Comparison of ENCODE assay signal across 20 cellular contexts in the genomic region with DNA sequence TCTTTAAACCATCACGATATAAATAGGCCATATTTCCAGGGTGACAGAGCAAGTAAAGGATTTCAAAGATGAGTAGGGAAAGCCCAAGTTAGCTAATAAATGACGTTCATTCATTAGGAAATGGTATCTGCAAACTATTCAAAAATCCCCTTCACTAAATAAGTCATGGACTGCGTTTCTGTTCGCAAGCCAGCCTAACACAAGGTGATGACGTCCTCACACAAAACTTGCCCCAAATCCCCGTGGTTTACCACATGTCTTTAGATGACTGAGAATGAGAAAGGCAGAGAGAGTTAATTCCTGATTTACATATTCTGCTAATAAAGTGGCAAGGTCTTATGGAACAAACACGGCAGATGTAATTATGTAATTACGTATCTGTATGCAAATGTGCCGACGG.
DNase-seq lines count a peak whose midpoint lies in the region; ATAC-seq lines count a peak whose summit lies in the region.
"Had no signal": no experiment of that assay in that cellular context is flagged by ENCODE, and none has a peak within 500 bp of the region (broad histone marks: within the 10 kb centered on the region; RNA-seq: fewer than 3 reads in every experiment).

No MANE protein-coding gene starts in this region.

- no peak for DNase-seq in activated CD4-positive, CD25-positive, alpha-beta regulatory T cell (lab: John Stamatoyannopoulos, UW)
- peak; percentile 72 for DNase-seq in kidney tubule cell (ENCODE audit: low spot score)
- DNase-seq in Kasumi-1 (lab: John Stamatoyannopoulos, UW), result no peak
- DNase-seq in SW480 (ENCODE audit: low spot score), result no peak
- DNase-seq in ureter (ENCODE audit: low spot score), result no peak
- DNase-seq: activated CD4-positive, alpha-beta T cell treated with anti-CD3 and anti-CD28 coated beads, Interleukin-2, amount 50 U/mL, for 1 hour; activated naive CD4-positive, alpha-beta T cell treated with Interleukin-2 at 50 U/mL for 16 hours; aorta; BE2C; effector memory CD4-positive, alpha-beta T cell; esophagus squamous epithelium; GDM1; NCI-H1436 treated with DMSO at 0.1 percent for 48 hours; NCI-H2227 treated with DMSO at 0.1 percent for 48 hours; RPMI8226 had no signal

- ATAC-seq in activated CD4-positive, CD25-positive, alpha-beta regulatory T cell treated with anti-CD3 and anti-CD28 coated beads, Interleukin-2, amount 50 U/mL, for 24 hours, result peak; percentile 41 to 46
- ATAC-seq in HG02623 (IDR thresholded peaks at IDR 0.05; ENCODE audit: unreplicated experiment) (peak; percentile 62), HG03432 (IDR thresholded peaks at IDR 0.05; ENCODE audit: unreplicated experiment) (peak; percentile 94)
- ATAC-seq: left lobe of liver; stimulated activated effector memory CD8-positive, alpha-beta T cell treated with anti-CD3 and anti-CD28 coated beads, Interleukin-12 subunit alpha, Interleukin-12 subunit beta, amount 100 ng/mL, for 72 hours had no signal

Comparison
In these comparisons a context has a peak if more than half of its experiments do, and no peak if none do; other contexts are left out.
1. ATAC-seq: peak in every context shown above with its lines; median percentile 94 in HG03432; 62 in HG02623; 44 in activated CD4-positive, CD25-positive, alpha-beta regulatory T cell treated with anti-CD3 and anti-CD28 coated beads, Interleukin-2, amount 50 U/mL, for 24 hours.